In genomic region chr3:119559441-119559963, GRCh38 we compare ENCODE assay signal across 8 cellular contexts. TPM values are rescaled to one million over a fixed set of nuclear protein-coding genes. Genes with fewer than 3 reads are reported as not detected.
A peak's percentile ranks its signal among the peaks of the same experiment; 100 is the strongest.
DNase-seq lines count a peak whose midpoint lies in the region; ATAC-seq, FAIRE-seq and TF ChIP-seq lines count a peak whose summit lies in the region.

CD80 (minus strand) TSS chr3:119559614; CDS start chr3:119557728, 1,886 bp downstream.

- POLR2A ChIA-PET in K562 (lab: Yijun Ruan, JAX) = interaction anchor here (0.9 to 1.0 kb wide), 2 partner anchors 12 to 25 kb away, joined by 3 read pairs; no protein-coding TSS in a partner anchor

- H3K9me1 ChIP-seq in K562 (ENCODE audit: control insufficient read depth, insufficient read depth, low read length) = no peaks in the 10 kb centered on the region

- WGBS in K562 (ENCODE audit: insufficient coverage, low coverage, missing lambda C conversion rate) = 0% methylated on average over 4 of the region's 7 CpGs
- 12 to 23% (median 15%) methylated on average over 7 of the region's 7 CpGs for WGBS in stomach, 5 donors

- H3K27ac ChIP-seq in K562 (ENCODE audit: extremely low read depth, low read depth, low read length) (peak within 1 kb of the TSS; percentile 73), stomach (peak within 1 kb of the TSS in 1 of 5 donors; percentile 2)

- no TSS peak for BruUV-seq in K562 (replicated peaks; lab: Mats Ljungman, UMichigan)

- TF ChIP-seq POLR2A in K562 (conservative IDR thresholded peaks at IDR 0.05) (no peak), stomach (IDR thresholded peaks at IDR 0.05) (no peak)

- H3K9me3 Mint-ChIP-seq in T-helper 1 cell treated with Interleukin-12 subunit alpha and Interleukin-12 subunit beta and Interleukin-4 antibody, amounts not matched to agents 30 μg/mL and 1 μg/mL, for 36 hours = no peaks in the 10 kb centered on the region

- H3K27ac Mint-ChIP-seq in T-helper 1 cell treated with Interleukin-12 subunit alpha and Interleukin-12 subunit beta and Interleukin-4 antibody, amounts not matched to agents 30 μg/mL and 1 μg/mL, for 36 hours = peak within 1 kb of the TSS; percentile 64

- H3K9me3 ChIP-seq in K562 (replicated peaks; ENCODE audit: control insufficient read depth, insufficient read depth, low read depth, low read length) (no peaks in the 10 kb centered on the region), stomach (no peaks in the 10 kb centered on the region)

- H3K4me1 Mint-ChIP-seq in T-helper 1 cell treated with Interleukin-12 subunit alpha and Interleukin-12 subunit beta and Interleukin-4 antibody, amounts not matched to agents 30 μg/mL and 1 μg/mL, for 36 hours (ENCODE audit: low read depth) = peaks cover 51% of the 10 kb centered on the region

- H4K20me1 ChIP-seq in K562 (replicated peaks; ENCODE audit: control insufficient read depth, insufficient read depth, low read length) = no peaks in the 10 kb centered on the region

- peak within 1 kb of the TSS; percentile 89 for H2AFZ ChIP-seq in K562 (ENCODE audit: low read depth, low read length)

- peak within 1 kb of the TSS; percentile 78 for H3K4me2 ChIP-seq in K562 (ENCODE audit: insufficient read depth, low read length)

- H3K4me1 ChIP-seq in K562 (replicated peaks in 1 of 2; ENCODE audit: control insufficient read depth in 2 of 2, insufficient read depth in 2 of 2, low read length in 2 of 2) (peaks cover 0 to 12% of the 10 kb centered on the region in 2 experiments; a peak in 3 of 5 replicates), stomach (no peaks in the 10 kb centered on the region)

- H3K36me3 ChIP-seq in K562 (ENCODE audit: control insufficient read depth, insufficient read depth, low read length) (no peaks in the 10 kb centered on the region), stomach (no peaks in the 10 kb centered on the region)

- peak; percentile 41 for ATAC-seq in GM21737 (IDR thresholded peaks at IDR 0.05; ENCODE audit: unreplicated experiment)
- ATAC-seq in K562 = peak; percentile 96
- ATAC-seq in left colon = peak; percentile 88

- TF ChIP-seq RAD21 in K562 (CRISPR knock-in tag; conservative IDR thresholded peaks at IDR 0.05 in 1 of 2, IDR thresholded peaks at IDR 0.05 in 1 of 2) = peak; percentile 54 to 67

- TF ChIP-seq CTCF in K562 (IDR thresholded peaks at IDR 0.05 in 2 of 3, conservative IDR thresholded peaks at IDR 0.05 in 1 of 3; ENCODE audit: insufficient read depth in 2 of 3, low read depth in 1 of 3, low read length in 3 of 3) (peak; percentile 56 to 72 (median 62); a peak in 5 of 6 replicates), stomach (IDR thresholded peaks at IDR 0.05) (peak in 2 of 7 experiments; percentile 23 to 29)

- intact Hi-C loops in K562 (cut with micrococcal nuclease) (loop anchor here (2.0 to 5.0 kb wide), 3 partner anchors 35 to 118 kb away; partner anchors contain the start of genes COX17 and TIMMDC1), left colon (cut with DNase I, micrococcal nuclease) (no loop called here), stomach (cut with DNase I; ENCODE audit: low total_unique reads) (no loop called here)

- peak within 1 kb of the TSS; percentile 72 for H3K4me3 Mint-ChIP-seq in T-helper 1 cell treated with Interleukin-12 subunit alpha and Interleukin-12 subunit beta and Interleukin-4 antibody, amounts not matched to agents 30 μg/mL and 1 μg/mL, for 36 hours

- CTCF ChIA-PET in K562 (lab: Yijun Ruan, JAX; ENCODE audit: low intra/inter-chr PET ratio) = no interaction called here

- H3K36me3 Mint-ChIP-seq in T-helper 1 cell treated with Interleukin-12 subunit alpha and Interleukin-12 subunit beta and Interleukin-4 antibody, amounts not matched to agents 30 μg/mL and 1 μg/mL, for 36 hours (ENCODE audit: low read depth) = peaks cover 19% of the 10 kb centered on the region

- FAIRE-seq in K562 (lab: Jason Lieb, UNC) = peak; percentile 95

- no peak for TF ChIP-seq EP300 in K562 (IDR thresholded peaks at IDR 0.05; ENCODE audit: low read length)
- TF ChIP-seq EP300 in stomach (IDR thresholded peaks at IDR 0.05) = no peak

- DNase-seq in DMS153 (lab: John Stamatoyannopoulos, UW) (peak; percentile 14), DMS153 treated with DMSO at 0.1 percent for 48 hours (lab: John Stamatoyannopoulos, UW; ENCODE audit: unreplicated experiment) (no peak), HuH-7.5 (ENCODE audit: low spot score) (peak; percentile 49), K562 (ENCODE audit: extremely low read depth in 1 of 4, low spot score in 3 of 4) (peak; percentile 20 to 83 (median 43)), left colon (peak; percentile 56 to 79), stomach (peak; percentile 75)

- H3K27me3 Mint-ChIP-seq in T-helper 1 cell treated with Interleukin-12 subunit alpha and Interleukin-12 subunit beta and Interleukin-4 antibody, amounts not matched to agents 30 μg/mL and 1 μg/mL, for 36 hours (ENCODE audit: low read depth) = no peaks in the 10 kb centered on the region

- H3K9ac ChIP-seq in K562 (ENCODE audit: insufficient read depth in 1 of 2, low read depth in 2 of 2, low read length in 2 of 2) = peak within 1 kb of the TSS; percentile 56 to 76; a peak in 3 of 4 replicates

- H3K4me3 ChIP-seq in K562 = peak within 1 kb of the TSS; percentile 37
- no peak within 1 kb of the TSS for H3K4me3 ChIP-seq in stomach

- in situ Hi-C loops in K562 (cut with MboI) = no loop called here

- H3K79me2 ChIP-seq in K562 (ENCODE audit: control insufficient read depth, insufficient read depth, low read length) = peaks cover 8% of the 10 kb centered on the region; the same call in 1 of the 3 replicates

- H3K27me3 ChIP-seq in K562 (ENCODE audit: control insufficient read depth in 2 of 2, insufficient read depth in 2 of 2, low read length in 2 of 2) = no peaks in the 10 kb centered on the region
- no peaks in the 10 kb centered on the region for H3K27me3 ChIP-seq in stomach

TF ChIP-seq in K562, 482 proteins besides CTCF, POLR2A, EP300 and RAD21 (continues in another document):
- TF ChIP-seq MEIS2 (IDR thresholded peaks at IDR 0.05; ENCODE audit: partially characterized antibody) (peak; percentile 24), ZNF239 (CRISPR knock-in tag; IDR thresholded peaks at IDR 0.05) (peak; percentile 86), BRF1 (IDR thresholded peaks at IDR 0.05; ENCODE audit: borderline replicate concordance, extremely low read depth, insufficient read length) (no peak), MAFG (tag; conservative IDR thresholded peaks at IDR 0.05) (peak; percentile 38)
- TF ChIP-seq, protein P1, sequence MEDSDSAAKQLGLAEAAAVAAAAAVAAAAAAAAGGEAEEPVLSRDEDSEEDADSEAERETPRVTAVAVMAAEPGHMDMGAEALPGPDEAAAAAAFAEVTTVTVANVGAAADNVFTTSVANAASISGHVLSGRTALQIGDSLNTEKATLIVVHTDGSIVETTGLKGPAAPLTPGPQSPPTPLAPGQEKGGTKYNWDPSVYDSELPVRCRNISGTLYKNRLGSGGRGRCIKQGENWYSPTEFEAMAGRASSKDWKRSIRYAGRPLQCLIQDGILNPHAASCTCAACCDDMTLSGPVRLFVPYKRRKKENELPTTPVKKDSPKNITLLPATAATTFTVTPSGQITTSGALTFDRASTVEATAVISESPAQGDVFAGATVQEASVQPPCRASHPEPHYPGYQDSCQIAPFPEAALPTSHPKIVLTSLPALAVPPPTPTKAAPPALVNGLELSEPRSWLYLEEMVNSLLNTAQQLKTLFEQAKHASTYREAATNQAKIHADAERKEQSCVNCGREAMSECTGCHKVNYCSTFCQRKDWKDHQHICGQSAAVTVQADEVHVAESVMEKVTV (CRISPR knock-in tag; IDR thresholded peaks at IDR 0.05) = 0 out of 2 replicates have a peak, but pooled peaks have one; percentile 23
- TF ChIP-seq, protein P2, sequence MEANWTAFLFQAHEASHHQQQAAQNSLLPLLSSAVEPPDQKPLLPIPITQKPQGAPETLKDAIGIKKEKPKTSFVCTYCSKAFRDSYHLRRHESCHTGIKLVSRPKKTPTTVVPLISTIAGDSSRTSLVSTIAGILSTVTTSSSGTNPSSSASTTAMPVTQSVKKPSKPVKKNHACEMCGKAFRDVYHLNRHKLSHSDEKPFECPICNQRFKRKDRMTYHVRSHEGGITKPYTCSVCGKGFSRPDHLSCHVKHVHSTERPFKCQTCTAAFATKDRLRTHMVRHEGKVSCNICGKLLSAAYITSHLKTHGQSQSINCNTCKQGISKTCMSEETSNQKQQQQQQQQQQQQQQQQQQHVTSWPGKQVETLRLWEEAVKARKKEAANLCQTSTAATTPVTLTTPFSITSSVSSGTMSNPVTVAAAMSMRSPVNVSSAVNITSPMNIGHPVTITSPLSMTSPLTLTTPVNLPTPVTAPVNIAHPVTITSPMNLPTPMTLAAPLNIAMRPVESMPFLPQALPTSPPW (CRISPR knock-in tag; IDR thresholded peaks at IDR 0.05) = 0 out of 2 replicates have a peak, but pooled peaks have one; percentile 25

RNA-seq across cellular contexts. Expression of gene CD80, which starts in this region (rescaled TPM):
- 10.2 and 14.8 TPM in 2 replicates for total RNA-seq in K562 (2011; cell fraction: chromatin; rRNA removed; ENCODE audit: low replicate concordance)
- 6.7 and 10.7 TPM in 2 replicates for total RNA-seq in K562 (2011; cell fraction: nucleolus; rRNA removed)
- 9.2 and 12.3 TPM in 2 replicates for total RNA-seq in K562 (2011; cell fraction: nucleoplasm; rRNA removed)
- total RNA-seq in K562 (2014; rRNA removed) = 5.0 and 5.5 TPM in 2 replicates
- 5.6 and 6.5 TPM in 2 replicates for total RNA-seq in K562 (2014; rRNA removed; fragmentation: Illumina TruSeq; extraction: Trizol)
- total RNA-seq in K562 (2015; rRNA removed; fragmentation: Illumina TruSeq; extraction: Trizol) = 6.9 and 8.2 TPM in 2 replicates
- 4.4 and 4.8 TPM in 2 replicates for total RNA-seq in K562 (2021)
- 0.38 and 3.0 TPM in 2 replicates for polyA plus RNA-seq in K562 (2011; rRNA removed)
- polyA plus RNA-seq in K562 (2011; cell fraction: cytosol; rRNA removed) = 0.18 and 1.5 TPM in 2 replicates
- polyA plus RNA-seq in K562 (2011; cell fraction: nucleus; rRNA removed) = 0.21 and 3.3 TPM in 2 replicates
- 7.0 and 23.4 TPM in 2 replicates for polyA plus RNA-seq in K562 (2012)
- polyA plus RNA-seq in K562 (2014; fragmentation: Illumina TruSeq; extraction: Trizol) = 6.0 and 6.6 TPM in 2 replicates
- 1 to 10 TPM; 5.7 to 6.6 TPM for polyA plus RNA-seq in K562 (2014; fragmentation: Nextera tagmentation; extraction: Ambion mirVana)
- 3.7 and 5.3 TPM in 2 replicates for polyA plus RNA-seq in K562 (2014; rRNA removed)
- polyA minus RNA-seq in K562 (2011; rRNA and poly(A)+ RNA removed) = 0.87 and 3.6 TPM in 2 replicates
- polyA minus RNA-seq in K562 (2011; cell fraction: cytosol; rRNA and poly(A)+ RNA removed) = 0.86 TPM in 1 of 2 replicates, not detected in the other
- polyA minus RNA-seq in K562 (2011; cell fraction: nucleus; rRNA and poly(A)+ RNA removed) = 0.11 and 2.2 TPM in 2 replicates
- under 1 TPM; 0.40 to 0.98 TPM for total RNA-seq in left colon
- 1 to 10 TPM in 2 of 5 donors, under 1 TPM in 2, not detected in 1; 0.14 to 9.9 (median 1.4) TPM for total RNA-seq in stomach
- polyA plus RNA-seq in stomach = under 1 TPM in 2 of 3 donors, not detected in 1; 0.19 to 0.25 TPM

Comparison
In these comparisons a context has a peak if more than half of its experiments do, and no peak if none do; other contexts are left out.
1. Peak in DNase-seq and ATAC-seq in left colon; RNA of the gene not detected or under 1 TPM.
2. ATAC-seq: peak in every context shown above with its lines; median percentile 96 in K562; 88 in left colon; 41 in GM21737.